8 cellular contexts compared by ENCODE assay signal in genomic region chr16:3578610-3579551, GRCh38. TPM values are rescaled to one million over a fixed set of nuclear protein-coding genes. Genes with fewer than 3 reads are reported as not detected.
A peak's percentile ranks its signal among the peaks of the same experiment; 100 is the strongest.
DNase-seq lines count a peak whose midpoint lies in the region; ATAC-seq, FAIRE-seq and TF ChIP-seq lines count a peak whose summit lies in the region.

No MANE protein-coding gene starts in this region.

- intact Hi-C loops in MCF 10A (cut with micrococcal nuclease), result no loop called here

- no peak overlapping the region for H3K4me3 Mint-ChIP-seq in MCF 10A (ENCODE audit: unreplicated experiment)

- no peak for TF ChIP-seq CTCF in GM06990 (IDR thresholded peaks at IDR 0.05; ENCODE audit: insufficient read depth, low read length, poor library complexity, severe bottlenecking)
- no peak for TF ChIP-seq CTCF in MCF 10A (IDR thresholded peaks at IDR 0.05; ENCODE audit: unreplicated experiment)

- H3K27ac ChIP-seq in skin epidermis (peak overlapping the region in 13 of 21 experiments; percentile 2 to 95 (median 77)), caudate nucleus (ENCODE audit: low read depth, low read length) (no peak overlapping the region)

- POLR2A ChIA-PET in MCF 10A (lab: Yijun Ruan, JAX), result no interaction called here

- peak; percentile 84 for DNase-seq in GM06990 (ENCODE audit: extremely low read depth, insufficient read length)
- peak; percentile 20 for DNase-seq in NOMO-1 treated with DMSO at 0.1 percent for 48 hours (lab: John Stamatoyannopoulos, UW; ENCODE audit: unreplicated experiment)
- peak; percentile 67 for DNase-seq in activated naive CD4-positive, alpha-beta T cell treated with Interleukin-2 at 50 U/mL for 16 hours
- no peak for DNase-seq in frontal cortex (ENCODE audit: low spot score in 2 of 2)
- no peak for DNase-seq in MCF 10A (ENCODE audit: unreplicated experiment)
- no peak for DNase-seq in caudate nucleus (lab: John Stamatoyannopoulos, UW)

- peak; percentile 61 for ATAC-seq in GM21825 (IDR thresholded peaks at IDR 0.05; ENCODE audit: unreplicated experiment)

- H3K4me1 Mint-ChIP-seq in MCF 10A (ENCODE audit: insufficient read depth, unreplicated experiment), result no peaks in the 10 kb centered on the region

- no peak overlapping the region for H3K27ac Mint-ChIP-seq in MCF 10A (ENCODE audit: low read depth, unreplicated experiment)

- H3K36me3 ChIP-seq in GM06990 (ENCODE audit: control insufficient read depth, insufficient read depth, low read length), result peaks cover 10% of the 10 kb centered on the region

- peaks cover 7% of the 10 kb centered on the region for H3K36me3 Mint-ChIP-seq in MCF 10A (ENCODE audit: insufficient read depth, unreplicated experiment)

- FAIRE-seq in frontal cortex (lab: Jason Lieb, UNC), result no peak

- no peaks in the 10 kb centered on the region for H3K9me3 Mint-ChIP-seq in MCF 10A (ENCODE audit: unreplicated experiment)

- H3K4me3 ChIP-seq in GM06990 (replicated peaks; ENCODE audit: low read depth, low read length), result no peak overlapping the region
- no peak overlapping the region for H3K4me3 ChIP-seq in skin epidermis

- no TSS peak for BruUV-seq in MCF 10A (replicated peaks; lab: Mats Ljungman, UMichigan)

- no peaks in the 10 kb centered on the region for H3K27me3 Mint-ChIP-seq in MCF 10A (ENCODE audit: insufficient read depth, unreplicated experiment)

- no peaks in the 10 kb centered on the region for H3K27me3 ChIP-seq in GM06990 (replicated peaks; ENCODE audit: control insufficient read depth, insufficient read depth, low read length)

- CTCF ChIA-PET in MCF 10A (lab: Yijun Ruan, JAX), result interaction anchor here (1.1 kb wide), 1 partner anchor 51 kb away, joined by 3 read pairs; no protein-coding TSS in a partner anchor

RNA-seq across cellular contexts. Expression of gene NLRC3, which starts 1.7 kb away (rescaled TPM):
- 0.41 TPM for total RNA-seq in frontal cortex
- total RNA-seq in MCF 10A (2022), result not detected in 2 replicates

RNA-seq across cellular contexts. Expression of gene SLX4, which starts 32.5 kb away (rescaled TPM):
- total RNA-seq in frontal cortex (4.5 TPM), MCF 10A (2022) (5.9 and 6.7 TPM in 2 replicates)

Comparison
In these comparisons a context has a peak if more than half of its experiments do, and no peak if none do; other contexts are left out.
1. DNase-seq: peak in GM06990 (single experiment), NOMO-1 treated with DMSO at 0.1 percent for 48 hours (single experiment) and activated naive CD4-positive, alpha-beta T cell treated with Interleukin-2 at 50 U/mL for 16 hours (single experiment); none in frontal cortex (0 of 2), MCF 10A (single experiment) and caudate nucleus (0 of 61).